1 cellular context compared by ENCODE assay signal in genomic region chr16:84725481-84726078, GRCh38.
TF ChIP-seq lines count a peak whose summit lies in the region.

No MANE protein-coding gene starts in this region.

TF ChIP-seq in HEK293, 187 proteins besides CTCF, POLR2A, EP300 and RAD21 (continued from another document):
- TF ChIP-seq PRDM10 (tag by site-specific recombination; IDR thresholded peaks at IDR 0.05) (peak; percentile 96), IKZF3 (tag by site-specific recombination; IDR thresholded peaks at IDR 0.05) (0 out of 2 replicates have a peak, but pooled peaks have one; percentile 17), GFI1B (tag by site-specific recombination; IDR thresholded peaks at IDR 0.05) (0 out of 2 replicates have a peak, but pooled peaks have one; percentile 21), ZNF624 (tag by site-specific recombination; IDR thresholded peaks at IDR 0.05) (no peak), TCF7L2 (IDR thresholded peaks at IDR 0.05; ENCODE audit: borderline replicate concordance, low read depth, low read length) (no peak), ELK4 (IDR thresholded peaks at IDR 0.05; ENCODE audit: borderline replicate concordance, low read depth, low read length) (no peak), ZBTB6 (tag by site-specific recombination; IDR thresholded peaks at IDR 0.05) (no peak), GLIS1 (tag by site-specific recombination; IDR thresholded peaks at IDR 0.05) (peak; percentile 58), FEZF1 (tag by site-specific recombination; IDR thresholded peaks at IDR 0.05) (0 out of 2 replicates have a peak, but pooled peaks have one; percentile 8), ZNF549 (tag by site-specific recombination; IDR thresholded peaks at IDR 0.05) (no peak)
TF ChIP-seq in HEK293: peak in this region for 6.
